23 cellular contexts compared by ENCODE assay signal in the genomic region with DNA sequence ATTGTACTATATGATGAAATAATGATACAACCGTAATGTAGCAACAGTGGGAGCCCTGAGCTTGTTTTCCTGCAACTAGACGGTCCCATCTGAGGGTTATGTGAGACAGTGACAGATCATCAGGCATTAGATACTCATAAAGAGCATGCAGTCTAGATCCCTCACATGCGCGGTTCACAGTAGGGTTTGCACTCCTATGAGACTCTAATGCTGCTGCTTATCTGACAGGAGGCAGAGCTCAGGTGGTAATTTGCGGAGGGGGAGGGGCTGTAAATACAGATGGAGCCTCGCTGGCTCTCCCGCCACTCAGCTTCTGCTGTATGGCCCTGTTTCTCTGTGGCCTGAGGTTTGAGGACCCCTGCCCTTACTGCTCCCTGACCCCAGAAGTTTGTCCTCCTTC. TPM values are rescaled to one million over a fixed set of nuclear protein-coding genes. Genes with fewer than 3 reads are reported as not detected.
DNase-seq lines count a peak whose midpoint lies in the region; ATAC-seq and TF ChIP-seq lines count a peak whose summit lies in the region.
"Had no signal": no experiment of that assay in that cellular context is flagged by ENCODE, and none has a peak within 500 bp of the region (broad histone marks: within the 10 kb centered on the region; RNA-seq: fewer than 3 reads in every experiment).

No MANE protein-coding gene starts in this region.

- H3K4me1 ChIP-seq in neural progenitor cell: no peaks in the 10 kb centered on the region
- H3K4me1 ChIP-seq in Peyer's patch: peaks cover 0 to 5% (median 2%) of the 10 kb centered on the region in 4 donors

- no peak overlapping the region for H3K9ac ChIP-seq in neural progenitor cell
- H3K9ac ChIP-seq: GM23248, KMS-11 had no signal

- H3K4me1 Mint-ChIP-seq in glutamatergic neuron (ENCODE audit: low read depth, unreplicated experiment) (peaks cover 10% of the 10 kb centered on the region), progenitor cell of endocrine pancreas (ENCODE audit: low read depth) (peaks cover 17% of the 10 kb centered on the region), neural progenitor cell (peaks cover 22% of the 10 kb centered on the region)

- H3K36me3 Mint-ChIP-seq in glutamatergic neuron (ENCODE audit: unreplicated experiment): no peaks in the 10 kb centered on the region
- no peaks in the 10 kb centered on the region for H3K36me3 Mint-ChIP-seq in progenitor cell of endocrine pancreas (ENCODE audit: insufficient read depth)
- H3K36me3 Mint-ChIP-seq in neural progenitor cell: no peaks in the 10 kb centered on the region
- H3K36me3 Mint-ChIP-seq: CD4-positive, alpha-beta memory T cell had no signal

- H4K20me1 ChIP-seq in neural progenitor cell (ENCODE audit: low read depth): no peaks in the 10 kb centered on the region

- DNase-seq in NCI-H2171 treated with DMSO at 0.1 percent for 48 hours (lab: John Stamatoyannopoulos, UW): peak; percentile 69
- DNase-seq in NCI-H82 (lab: John Stamatoyannopoulos, UW): peak; percentile 80
- DNase-seq in glutamatergic neuron: peak; percentile 50
- DNase-seq in progenitor cell of endocrine pancreas (ENCODE audit: low spot score, unreplicated experiment): no peak
- no peak for DNase-seq in neural progenitor cell (ENCODE audit: low spot score)
- no peak for DNase-seq in Peyer's patch
- DNase-seq: C1 segment of cervical spinal cord; CD4-positive, alpha-beta memory T cell; COR-L47; GM23248; H9; HFFc6; IMR-90; NCI-H1048; NCI-H187; NCI-H2081 treated with DMSO at 0.1 percent for 48 hours; SHP77 treated with DMSO at 0.1 percent for 48 hours; SW 1271 had no signal

- peaks cover 12% of the 10 kb centered on the region for H3F3A ChIP-seq in neural progenitor cell (ENCODE audit: low read depth)

- no peaks in the 10 kb centered on the region for H3K79me2 ChIP-seq in neural progenitor cell (ENCODE audit: low read depth)

- no peaks in the 10 kb centered on the region for H3K36me3 ChIP-seq in neural progenitor cell
- no peaks in the 10 kb centered on the region for H3K36me3 ChIP-seq in Peyer's patch

- no peak for TF ChIP-seq CTCF in glutamatergic neuron (IDR thresholded peaks at IDR 0.05; ENCODE audit: partially characterized antibody, unreplicated experiment)
- TF ChIP-seq CTCF in progenitor cell of endocrine pancreas (IDR thresholded peaks at IDR 0.05; ENCODE audit: unreplicated experiment): no peak
- no peak for TF ChIP-seq CTCF in neural progenitor cell (IDR thresholded peaks at IDR 0.05)
- TF ChIP-seq CTCF in Peyer's patch (IDR thresholded peaks at IDR 0.05): no peak

- H3K4me3 ChIP-seq in neural progenitor cell (no peak overlapping the region), Peyer's patch (no peak overlapping the region)
- H3K4me3 ChIP-seq: GM23248, SK-N-MC had no signal

- H3K27me3 ChIP-seq in neural progenitor cell (no peaks in the 10 kb centered on the region), Peyer's patch (no peaks in the 10 kb centered on the region)

- H3K4me3 Mint-ChIP-seq in glutamatergic neuron (ENCODE audit: unreplicated experiment) (no peak overlapping the region), progenitor cell of endocrine pancreas (ENCODE audit: low read depth) (no peak overlapping the region), neural progenitor cell (no peak overlapping the region)
- H3K4me3 Mint-ChIP-seq: CD4-positive, alpha-beta memory T cell; H9; HFFc6; T-helper 1 cell treated with Interleukin-12 subunit alpha and Interleukin-12 subunit beta and Interleukin-4 antibody, amounts not matched to agents 30 μg/mL and 1 μg/mL, for 36 hours had no signal

- H3K9me3 ChIP-seq in neural progenitor cell (ENCODE audit: low read depth) (no peaks in the 10 kb centered on the region), Peyer's patch (no peaks in the 10 kb centered on the region)

- H3K27ac Mint-ChIP-seq in glutamatergic neuron (ENCODE audit: unreplicated experiment) (no peak overlapping the region), progenitor cell of endocrine pancreas (peak overlapping the region; percentile 62), neural progenitor cell (no peak overlapping the region)
- H3K27ac Mint-ChIP-seq: CD4-positive, alpha-beta memory T cell; H9; HFFc6; T-helper 1 cell treated with Interleukin-12 subunit alpha and Interleukin-12 subunit beta and Interleukin-4 antibody, amounts not matched to agents 30 μg/mL and 1 μg/mL, for 36 hours had no signal

- H3K27ac ChIP-seq in neural progenitor cell: no peak overlapping the region
- H3K27ac ChIP-seq in Peyer's patch: no peak overlapping the region
- H3K27ac ChIP-seq: GM23248, KMS-11, SK-N-MC had no signal

- TF ChIP-seq POLR2A in Peyer's patch (IDR thresholded peaks at IDR 0.05): no peak

- H3K27me3 Mint-ChIP-seq in glutamatergic neuron (ENCODE audit: unreplicated experiment): peaks cover 9% of the 10 kb centered on the region
- H3K27me3 Mint-ChIP-seq in progenitor cell of endocrine pancreas: no peaks in the 10 kb centered on the region
- H3K27me3 Mint-ChIP-seq in neural progenitor cell (ENCODE audit: insufficient read depth, low read depth): peaks cover 7% of the 10 kb centered on the region

- H3K9me3 Mint-ChIP-seq in glutamatergic neuron (ENCODE audit: unreplicated experiment) (no peaks in the 10 kb centered on the region), progenitor cell of endocrine pancreas (ENCODE audit: low read depth) (no peaks in the 10 kb centered on the region), neural progenitor cell (no peaks in the 10 kb centered on the region)
- H3K9me3 Mint-ChIP-seq: H9; HFFc6; T-helper 1 cell treated with Interleukin-12 subunit alpha and Interleukin-12 subunit beta and Interleukin-4 antibody, amounts not matched to agents 30 μg/mL and 1 μg/mL, for 36 hours had no signal

- no peak for ATAC-seq in GM21423 (IDR thresholded peaks at IDR 0.05; ENCODE audit: unreplicated experiment)
- ATAC-seq: Panc1 had no signal

- H3K4me2 ChIP-seq in neural progenitor cell: no peak overlapping the region
- H3K4me2 ChIP-seq: KMS-11 had no signal

- H2AFZ ChIP-seq in neural progenitor cell (replicated peaks): no peak overlapping the region
- H2AFZ ChIP-seq: GM23248 had no signal

RNA-seq across cellular contexts. Expression of gene EPHX3, which starts 13.7 kb away (rescaled TPM):
- total RNA-seq in glutamatergic neuron (ENCODE audit: unreplicated experiment): 0.61 TPM
- total RNA-seq in progenitor cell of endocrine pancreas: 7.1 and 7.8 TPM in 2 replicates
- 2.2 and 2.3 TPM in 2 replicates for total RNA-seq in neural progenitor cell (ENCODE audit: low replicate concordance)
- total RNA-seq in Peyer's patch: not detected
- total RNA-seq: GM23248 had no signal

RNA-seq across cellular contexts. Expression of gene NOTCH3, which starts 17.7 kb away (rescaled TPM):
- total RNA-seq in glutamatergic neuron (ENCODE audit: unreplicated experiment) (3.6 TPM), progenitor cell of endocrine pancreas (201 and 203 TPM in 2 replicates), neural progenitor cell (ENCODE audit: low replicate concordance) (17.1 and 71.8 TPM in 2 replicates), Peyer's patch (10 to 100 TPM in 2 of 4 donors, 1 to 10 TPM in 2; 2.6 to 16.5 (median 8.9) TPM)

Comparison
In these comparisons a context has a peak if more than half of its experiments do, and no peak if none do; other contexts are left out.
1. DNase-seq: peak in NCI-H2171 treated with DMSO at 0.1 percent for 48 hours (single experiment), NCI-H82 (single experiment) and glutamatergic neuron (single experiment); none in progenitor cell of endocrine pancreas (single experiment), neural progenitor cell (single experiment) and Peyer's patch (0 of 3).